18 cellular contexts compared by ENCODE assay signal in the genomic region with DNA sequence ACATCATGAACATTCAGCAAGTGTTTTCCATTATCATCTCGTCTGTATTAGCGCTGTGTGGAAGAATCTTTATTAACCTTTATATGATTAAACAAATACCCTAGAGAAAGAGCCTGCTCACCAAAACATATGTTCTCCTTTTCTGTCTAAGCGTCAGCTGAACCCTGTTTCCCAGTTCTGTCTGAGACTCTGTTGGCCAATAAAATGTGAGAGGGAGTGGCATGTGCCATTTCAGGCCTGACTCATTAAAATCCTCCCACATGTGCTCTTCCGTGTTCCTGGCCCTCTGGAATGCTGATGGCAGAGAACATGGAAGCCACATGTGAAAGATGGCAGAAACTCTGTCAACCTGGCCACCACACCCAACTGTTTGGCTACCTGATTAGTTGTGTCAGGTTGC.
A peak's percentile ranks its signal among the peaks of the same experiment; 100 is the strongest.
DNase-seq lines count a peak whose midpoint lies in the region; ATAC-seq and TF ChIP-seq lines count a peak whose summit lies in the region.
"Had no signal": no experiment of that assay in that cellular context is flagged by ENCODE, and none has a peak within 500 bp of the region (broad histone marks: within the 10 kb centered on the region; RNA-seq: fewer than 3 reads in every experiment).

No MANE protein-coding gene starts in this region.

- in situ Hi-C loops in GM13976 (cut with MboI; ENCODE audit: low sequenced_read_pairs, unreplicated experiment) = loop anchor here (25.0 kb wide), 1 partner anchor 513 kb away; no protein-coding TSS in a partner anchor

- peak; percentile 3 for TF ChIP-seq CTCF in GM13976 (IDR thresholded peaks at IDR 0.05; ENCODE audit: borderline replicate concordance, control extremely low read depth, extremely low read depth, insufficient read depth, missing control alignments)

- DNase-seq in Daoy (ENCODE audit: low read depth) (peak; percentile 2), GM13976 (ENCODE audit: low spot score) (no peak), M059J (ENCODE audit: low read depth) (peak; percentile 15), fibroblast of gingiva (ENCODE audit: low read depth) (peak; percentile 56), KG1 (lab: John Stamatoyannopoulos, UW) (no peak), RPMI8226 (no peak)
- DNase-seq in activated effector memory CD4-positive, alpha-beta T cell treated with Interleukin-2 at 50 U/mL for 16 hours = no peak
- DNase-seq: DMS79 treated with DMSO at 0.1 percent for 48 hours, GF-D8, Karpas-422, NCI-H1417 treated with DMSO at 0.1 percent for 48 hours, NCI-H187 treated with DMSO at 0.1 percent for 48 hours, NCI-H226, NCI-H524, PC-3, SJCRH30 had no signal

- no peak for ATAC-seq in HG02884 (IDR thresholded peaks at IDR 0.05; ENCODE audit: unreplicated experiment)
- ATAC-seq: GM12878, PC-3 had no signal

Comparison
In these comparisons a context has a peak if more than half of its experiments do, and no peak if none do; other contexts are left out.
1. DNase-seq: peak in Daoy (single experiment), M059J (single experiment) and fibroblast of gingiva (single experiment); none in GM13976 (single experiment), KG1 (single experiment), RPMI8226 (single experiment) and activated effector memory CD4-positive, alpha-beta T cell treated with Interleukin-2 at 50 U/mL for 16 hours (single experiment).